In genomic region chr6:149249370-149250357, GRCh38 we compare ENCODE assay signal across 16 cellular contexts.
DNase-seq lines count a peak whose midpoint lies in the region; ATAC-seq and TF ChIP-seq lines count a peak whose summit lies in the region.
"Had no signal": no experiment of that assay in that cellular context is flagged by ENCODE, and none has a peak within 500 bp of the region (broad histone marks: within the 10 kb centered on the region; RNA-seq: fewer than 3 reads in every experiment).

No MANE protein-coding gene starts in this region.

- H3K27me3 ChIP-seq in breast epithelium = no peaks in the 10 kb centered on the region
- H3K27me3 ChIP-seq: BE2C had no signal

- TF ChIP-seq POLR2A in breast epithelium (IDR thresholded peaks at IDR 0.05) = no peak

- BruUV-seq in MCF 10A (replicated peaks; lab: Mats Ljungman, UMichigan) = no TSS peak

- no peaks in the 10 kb centered on the region for H3K9me3 ChIP-seq in breast epithelium
- H3K9me3 ChIP-seq in T-helper 17 cell (ENCODE audit: control insufficient read depth, low read length, poor library complexity, severe bottlenecking) = no peaks in the 10 kb centered on the region
- H3K9me3 ChIP-seq: BE2C had no signal

- CTCF ChIA-PET in MCF 10A (lab: Yijun Ruan, JAX) = interaction anchor here (0.7 kb wide), 1 partner anchor 86 kb away, joined by 4 read pairs; no protein-coding TSS in a partner anchor

- no peaks in the 10 kb centered on the region for H3K36me3 ChIP-seq in breast epithelium
- H3K36me3 ChIP-seq: BE2C had no signal

- POLR2A ChIA-PET in MCF 10A (lab: Yijun Ruan, JAX) = interaction anchor here (0.5 to 1.3 kb wide), 3 partner anchors 26 to 339 kb away, joined by 3 to 4 read pairs (median 3); no protein-coding TSS in a partner anchor

- H3K4me1 ChIP-seq in breast epithelium = no peaks in the 10 kb centered on the region
- H3K4me1 ChIP-seq: BE2C had no signal

- H3K4me3 Mint-ChIP-seq in MCF 10A (ENCODE audit: unreplicated experiment) (no peak overlapping the region), T-helper 17 cell (peak overlapping the region; percentile 65), endothelial cell (ENCODE audit: unreplicated experiment) (no peak overlapping the region), type B pancreatic cell (no peak overlapping the region), immature natural killer cell (no peak overlapping the region)
- H3K4me3 Mint-ChIP-seq: mesothelial cell of epicardium had no signal

- no peak for TF ChIP-seq CTCF in MCF 10A (IDR thresholded peaks at IDR 0.05; ENCODE audit: unreplicated experiment)
- no peak for TF ChIP-seq CTCF in breast epithelium (IDR thresholded peaks at IDR 0.05)
- no peak for TF ChIP-seq CTCF in endothelial cell (IDR thresholded peaks at IDR 0.05; ENCODE audit: unreplicated experiment)
- no peak for TF ChIP-seq CTCF in type B pancreatic cell (conservative IDR thresholded peaks at IDR 0.05)
- no peak for TF ChIP-seq CTCF in omental fat pad (IDR thresholded peaks at IDR 0.05)

- peaks cover 4% of the 10 kb centered on the region for H3K36me3 Mint-ChIP-seq in MCF 10A (ENCODE audit: insufficient read depth, unreplicated experiment)
- no peaks in the 10 kb centered on the region for H3K36me3 Mint-ChIP-seq in T-helper 17 cell (ENCODE audit: low read depth)
- peaks cover 11% of the 10 kb centered on the region for H3K36me3 Mint-ChIP-seq in endothelial cell (ENCODE audit: low read depth, unreplicated experiment)
- no peaks in the 10 kb centered on the region for H3K36me3 Mint-ChIP-seq in type B pancreatic cell
- no peaks in the 10 kb centered on the region for H3K36me3 Mint-ChIP-seq in immature natural killer cell
- H3K36me3 Mint-ChIP-seq: mesothelial cell of epicardium had no signal

- intact Hi-C loops in MCF 10A (cut with micrococcal nuclease) = no loop called here
- intact Hi-C loops in breast epithelium (cut with DNase I; ENCODE audit: low total_unique reads) = no loop called here

- DNase-seq in MCF 10A (ENCODE audit: unreplicated experiment) = peak; percentile 38
- DNase-seq in breast epithelium (ENCODE audit: low spot score in 2 of 2) = no peak
- DNase-seq in T-helper 17 cell = no peak
- no peak for DNase-seq in endothelial cell (ENCODE audit: low spot score)
- no peak for DNase-seq in type B pancreatic cell (ENCODE audit: extremely low spot score, unreplicated experiment)
- DNase-seq in immature natural killer cell = no peak
- DNase-seq in omental fat pad (ENCODE audit: low spot score) = no peak
- DNase-seq: activated CD4-positive, alpha-beta T cell treated with anti-CD3 and anti-CD28 coated beads for 4 hours; activated gamma-delta T cell; BE2C; DMS79 treated with DMSO at 0.1 percent for 48 hours; NCI-H1930; NCI-H526 had no signal

- H3K27ac Mint-ChIP-seq in MCF 10A (ENCODE audit: low read depth, unreplicated experiment) (no peak overlapping the region), T-helper 17 cell (peak overlapping the region; percentile 56), endothelial cell (ENCODE audit: unreplicated experiment) (peak overlapping the region; percentile 71), type B pancreatic cell (peak overlapping the region; percentile 2), immature natural killer cell (peak overlapping the region in 2 of 6 donors; percentile 18 to 21)
- H3K27ac Mint-ChIP-seq: mesothelial cell of epicardium had no signal

- H3K27ac ChIP-seq in breast epithelium = no peak overlapping the region
- H3K27ac ChIP-seq: HL-60 had no signal

- H3K4me1 Mint-ChIP-seq in MCF 10A (ENCODE audit: insufficient read depth, unreplicated experiment) (peaks cover 22% of the 10 kb centered on the region), T-helper 17 cell (peaks cover 30% of the 10 kb centered on the region), endothelial cell (ENCODE audit: unreplicated experiment) (peaks cover 23% of the 10 kb centered on the region), type B pancreatic cell (ENCODE audit: unreplicated experiment) (peaks cover 26% of the 10 kb centered on the region), immature natural killer cell (no peaks in the 10 kb centered on the region)

- no peak overlapping the region for H3K4me3 ChIP-seq in breast epithelium

- peak; percentile 12 for ATAC-seq in T-helper 17 cell
- ATAC-seq in HG02970 (IDR thresholded peaks at IDR 0.05; ENCODE audit: low FRiP score, unreplicated experiment) = no peak
- ATAC-seq in omental fat pad (ENCODE audit: low FRiP score) = no peak

- H3K27me3 Mint-ChIP-seq in MCF 10A (ENCODE audit: insufficient read depth, unreplicated experiment) (no peaks in the 10 kb centered on the region), T-helper 17 cell (no peaks in the 10 kb centered on the region), endothelial cell (ENCODE audit: unreplicated experiment) (peaks cover 4% of the 10 kb centered on the region), type B pancreatic cell (no peaks in the 10 kb centered on the region), immature natural killer cell (ENCODE audit: low read depth in 3 of 3) (peaks cover 1 to 6% (median 6%) of the 10 kb centered on the region in 3 donors)

- H3K9me3 Mint-ChIP-seq in MCF 10A (ENCODE audit: unreplicated experiment) = no peaks in the 10 kb centered on the region
- H3K9me3 Mint-ChIP-seq in endothelial cell (ENCODE audit: unreplicated experiment) = no peaks in the 10 kb centered on the region
- peaks cover 12% of the 10 kb centered on the region for H3K9me3 Mint-ChIP-seq in type B pancreatic cell
- H3K9me3 Mint-ChIP-seq in immature natural killer cell = no peaks in the 10 kb centered on the region
- H3K9me3 Mint-ChIP-seq: mesothelial cell of epicardium had no signal
